1 cellular context compared by ENCODE assay signal in the genomic region with DNA sequence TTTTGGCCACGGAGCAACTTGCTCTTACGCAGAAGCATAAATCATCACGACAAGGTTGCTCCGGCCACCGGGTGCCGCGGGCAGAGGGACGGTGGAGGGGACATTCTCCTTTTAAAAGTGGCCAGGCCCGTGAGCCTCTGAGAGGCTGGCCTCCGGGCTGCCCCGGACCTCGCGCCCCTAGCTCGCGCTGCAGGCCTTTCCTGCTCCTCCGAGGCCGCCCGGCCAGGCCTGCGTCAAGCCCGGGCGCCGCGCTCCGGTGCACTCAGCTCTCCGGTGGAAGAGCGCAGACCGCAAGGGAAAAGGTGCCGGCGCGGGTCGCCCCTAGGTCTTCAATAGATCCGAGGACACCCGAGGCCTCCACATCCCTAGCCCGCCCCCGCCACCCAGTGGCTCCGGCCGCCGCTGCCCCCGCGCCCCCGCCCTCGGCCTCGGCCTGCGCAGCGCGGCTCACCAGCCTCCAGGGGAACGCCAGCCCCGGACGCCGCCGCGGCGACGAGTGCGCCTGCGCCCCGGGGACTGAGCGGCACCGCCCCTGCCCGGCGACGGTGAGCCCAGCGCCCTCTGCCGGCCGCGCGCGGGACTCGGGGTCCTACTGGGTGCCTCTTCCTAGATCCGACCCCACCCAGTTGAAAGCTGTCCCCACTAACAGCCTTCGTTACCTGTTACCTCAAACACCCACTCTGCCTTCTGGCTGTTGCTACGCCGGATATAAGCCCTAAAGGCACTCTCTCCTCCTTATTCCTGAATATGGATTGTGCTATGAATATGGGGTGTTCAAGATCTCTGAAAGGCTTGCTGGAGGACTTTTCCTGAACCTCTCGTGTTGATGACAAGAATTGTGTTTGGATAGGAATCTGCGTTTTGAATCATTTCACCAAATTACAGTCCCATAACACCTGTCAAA.
TF ChIP-seq lines count a peak whose summit lies in the region.

A gene (minus strand): TSS at position 500 of the 904 bp plus-strand sequence. CDS start 10,671 bp downstream, outside the sequence.

TF ChIP-seq in K562, 482 proteins besides CTCF, POLR2A, EP300 and RAD21 (continued from another document and continues in another):
- TF ChIP-seq, protein P1, sequence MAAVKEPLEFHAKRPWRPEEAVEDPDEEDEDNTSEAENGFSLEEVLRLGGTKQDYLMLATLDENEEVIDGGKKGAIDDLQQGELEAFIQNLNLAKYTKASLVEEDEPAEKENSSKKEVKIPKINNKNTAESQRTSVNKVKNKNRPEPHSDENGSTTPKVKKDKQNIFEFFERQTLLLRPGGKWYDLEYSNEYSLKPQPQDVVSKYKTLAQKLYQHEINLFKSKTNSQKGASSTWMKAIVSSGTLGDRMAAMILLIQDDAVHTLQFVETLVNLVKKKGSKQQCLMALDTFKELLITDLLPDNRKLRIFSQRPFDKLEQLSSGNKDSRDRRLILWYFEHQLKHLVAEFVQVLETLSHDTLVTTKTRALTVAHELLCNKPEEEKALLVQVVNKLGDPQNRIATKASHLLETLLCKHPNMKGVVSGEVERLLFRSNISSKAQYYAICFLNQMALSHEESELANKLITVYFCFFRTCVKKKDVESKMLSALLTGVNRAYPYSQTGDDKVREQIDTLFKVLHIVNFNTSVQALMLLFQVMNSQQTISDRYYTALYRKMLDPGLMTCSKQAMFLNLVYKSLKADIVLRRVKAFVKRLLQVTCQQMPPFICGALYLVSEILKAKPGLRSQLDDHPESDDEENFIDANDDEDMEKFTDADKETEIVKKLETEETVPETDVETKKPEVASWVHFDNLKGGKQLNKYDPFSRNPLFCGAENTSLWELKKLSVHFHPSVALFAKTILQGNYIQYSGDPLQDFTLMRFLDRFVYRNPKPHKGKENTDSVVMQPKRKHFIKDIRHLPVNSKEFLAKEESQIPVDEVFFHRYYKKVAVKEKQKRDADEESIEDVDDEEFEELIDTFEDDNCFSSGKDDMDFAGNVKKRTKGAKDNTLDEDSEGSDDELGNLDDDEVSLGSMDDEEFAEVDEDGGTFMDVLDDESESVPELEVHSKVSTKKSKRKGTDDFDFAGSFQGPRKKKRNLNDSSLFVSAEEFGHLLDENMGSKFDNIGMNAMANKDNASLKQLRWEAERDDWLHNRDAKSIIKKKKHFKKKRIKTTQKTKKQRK (IDR thresholded peaks at IDR 0.05; ENCODE audit: borderline replicate concordance, low read depth, low read length), result no peak
- TF ChIP-seq SRSF1 (IDR thresholded peaks at IDR 0.05; ENCODE audit: low read depth, low read length) (no peak), TGIF2 (CRISPR knock-in tag; IDR thresholded peaks at IDR 0.05) (no peak), TCF7 (IDR thresholded peaks at IDR 0.05; ENCODE audit: borderline replicate concordance) (no peak), EP400 (IDR thresholded peaks at IDR 0.05) (no peak), MXI1 (IDR thresholded peaks at IDR 0.05; ENCODE audit: low read depth, low read length) (no peak), TRIM24 (IDR thresholded peaks at IDR 0.05) (no peak), E2F3 (CRISPR knock-in tag; IDR thresholded peaks at IDR 0.05) (no peak), GABPA (tag; conservative IDR thresholded peaks at IDR 0.05; ENCODE audit: low read depth) (no peak), KLF13 (tag; IDR thresholded peaks at IDR 0.05; ENCODE audit: borderline replicate concordance, low read depth) (0 out of 2 replicates have a peak, but pooled peaks have one; percentile 39), TCFL5 (CRISPR knock-in tag; conservative IDR thresholded peaks at IDR 0.05) (no peak), RBFOX2 (IDR thresholded peaks at IDR 0.05; ENCODE audit: low read depth, low read length) (peak; percentile 72), FOXK1 (CRISPR knock-in tag; IDR thresholded peaks at IDR 0.05; ENCODE audit: borderline replicate concordance) (no peak), MAZ (CRISPR knock-in tag; conservative IDR thresholded peaks at IDR 0.05 in 1 of 2, IDR thresholded peaks at IDR 0.05 in 1 of 2) (peak in 1 of 2 experiments; percentile 86; a peak in 2 of 4 replicates), ZC3H8 (IDR thresholded peaks at IDR 0.05) (no peak), ZNF184 (CRISPR knock-in tag; IDR thresholded peaks at IDR 0.05) (no peak), ETV6 (IDR thresholded peaks at IDR 0.05; ENCODE audit: borderline replicate concordance in 1 of 2, low read depth in 2 of 2, low read length in 1 of 2) (no peak), ETV6 (CRISPR knock-in tag; IDR thresholded peaks at IDR 0.05; ENCODE audit: borderline replicate concordance) (no peak), RBM25 (IDR thresholded peaks at IDR 0.05; ENCODE audit: low read depth, low read length, severe bottlenecking) (peak; percentile 6), PHF21A (IDR thresholded peaks at IDR 0.05; ENCODE audit: borderline replicate concordance, low read depth) (no peak), ZNF347 (CRISPR knock-in tag; IDR thresholded peaks at IDR 0.05; ENCODE audit: low read depth) (no peak), ETS2 (tag; IDR thresholded peaks at IDR 0.05; ENCODE audit: borderline replicate concordance, poor library complexity, severe bottlenecking) (no peak), NCOA1 (IDR thresholded peaks at IDR 0.05; ENCODE audit: low read depth) (no peak), MTA3 (IDR thresholded peaks at IDR 0.05; ENCODE audit: borderline replicate concordance) (peak; percentile 35), NR2C2 (CRISPR knock-in tag; IDR thresholded peaks at IDR 0.05) (no peak), NR2C2 (tag; IDR thresholded peaks at IDR 0.05) (peak; percentile 35; the same call in 1 of the 2 replicates), CEBPG (CRISPR knock-in tag; IDR thresholded peaks at IDR 0.05) (no peak), CEBPG (tag; conservative IDR thresholded peaks at IDR 0.05 in 1 of 2, IDR thresholded peaks at IDR 0.05 in 1 of 2) (no peak), SMAD1 (IDR thresholded peaks at IDR 0.05; ENCODE audit: low read depth, low read length, partially characterized antibody) (no peak), ZNF668 (CRISPR knock-in tag; IDR thresholded peaks at IDR 0.05) (no peak), IFI16 (CRISPR knock-in tag; IDR thresholded peaks at IDR 0.05) (no peak), COPS2 (conservative IDR thresholded peaks at IDR 0.05) (no peak), BRCA1 (IDR thresholded peaks at IDR 0.05) (no peak), BRCA1 (CRISPR knock-in tag; IDR thresholded peaks at IDR 0.05) (no peak), RBM22 (IDR thresholded peaks at IDR 0.05; ENCODE audit: low read depth, low read length, poor library complexity, severe bottlenecking) (peak; percentile 46), RAD51 (IDR thresholded peaks at IDR 0.05; ENCODE audit: borderline replicate concordance, low read depth) (no peak), NFIX (CRISPR knock-in tag; IDR thresholded peaks at IDR 0.05; ENCODE audit: low read depth) (no peak), SMARCE1 (IDR thresholded peaks at IDR 0.05) (no peak), ZNF41 (CRISPR knock-in tag; conservative IDR thresholded peaks at IDR 0.05) (no peak), SMARCA4 (IDR thresholded peaks at IDR 0.05) (no peak; the same call in 1 of the 2 replicates)
- TF ChIP-seq, protein P2, sequence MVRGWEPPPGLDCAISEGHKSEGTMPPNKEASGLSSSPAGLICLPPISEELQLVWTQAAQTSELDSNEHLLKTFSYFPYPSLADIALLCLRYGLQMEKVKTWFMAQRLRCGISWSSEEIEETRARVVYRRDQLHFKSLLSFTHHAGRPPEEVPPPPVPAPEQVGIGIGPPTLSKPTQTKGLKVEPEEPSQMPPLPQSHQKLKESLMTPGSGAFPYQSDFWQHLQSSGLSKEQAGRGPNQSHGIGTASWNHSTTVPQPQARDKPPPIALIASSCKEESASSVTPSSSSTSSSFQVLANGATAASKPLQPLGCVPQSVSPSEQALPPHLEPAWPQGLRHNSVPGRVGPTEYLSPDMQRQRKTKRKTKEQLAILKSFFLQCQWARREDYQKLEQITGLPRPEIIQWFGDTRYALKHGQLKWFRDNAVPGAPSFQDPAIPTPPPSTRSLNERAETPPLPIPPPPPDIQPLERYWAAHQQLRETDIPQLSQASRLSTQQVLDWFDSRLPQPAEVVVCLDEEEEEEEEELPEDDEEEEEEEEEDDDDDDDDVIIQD (CRISPR knock-in tag; IDR thresholded peaks at IDR 0.05), result no peak
- TF ChIP-seq, protein P3, sequence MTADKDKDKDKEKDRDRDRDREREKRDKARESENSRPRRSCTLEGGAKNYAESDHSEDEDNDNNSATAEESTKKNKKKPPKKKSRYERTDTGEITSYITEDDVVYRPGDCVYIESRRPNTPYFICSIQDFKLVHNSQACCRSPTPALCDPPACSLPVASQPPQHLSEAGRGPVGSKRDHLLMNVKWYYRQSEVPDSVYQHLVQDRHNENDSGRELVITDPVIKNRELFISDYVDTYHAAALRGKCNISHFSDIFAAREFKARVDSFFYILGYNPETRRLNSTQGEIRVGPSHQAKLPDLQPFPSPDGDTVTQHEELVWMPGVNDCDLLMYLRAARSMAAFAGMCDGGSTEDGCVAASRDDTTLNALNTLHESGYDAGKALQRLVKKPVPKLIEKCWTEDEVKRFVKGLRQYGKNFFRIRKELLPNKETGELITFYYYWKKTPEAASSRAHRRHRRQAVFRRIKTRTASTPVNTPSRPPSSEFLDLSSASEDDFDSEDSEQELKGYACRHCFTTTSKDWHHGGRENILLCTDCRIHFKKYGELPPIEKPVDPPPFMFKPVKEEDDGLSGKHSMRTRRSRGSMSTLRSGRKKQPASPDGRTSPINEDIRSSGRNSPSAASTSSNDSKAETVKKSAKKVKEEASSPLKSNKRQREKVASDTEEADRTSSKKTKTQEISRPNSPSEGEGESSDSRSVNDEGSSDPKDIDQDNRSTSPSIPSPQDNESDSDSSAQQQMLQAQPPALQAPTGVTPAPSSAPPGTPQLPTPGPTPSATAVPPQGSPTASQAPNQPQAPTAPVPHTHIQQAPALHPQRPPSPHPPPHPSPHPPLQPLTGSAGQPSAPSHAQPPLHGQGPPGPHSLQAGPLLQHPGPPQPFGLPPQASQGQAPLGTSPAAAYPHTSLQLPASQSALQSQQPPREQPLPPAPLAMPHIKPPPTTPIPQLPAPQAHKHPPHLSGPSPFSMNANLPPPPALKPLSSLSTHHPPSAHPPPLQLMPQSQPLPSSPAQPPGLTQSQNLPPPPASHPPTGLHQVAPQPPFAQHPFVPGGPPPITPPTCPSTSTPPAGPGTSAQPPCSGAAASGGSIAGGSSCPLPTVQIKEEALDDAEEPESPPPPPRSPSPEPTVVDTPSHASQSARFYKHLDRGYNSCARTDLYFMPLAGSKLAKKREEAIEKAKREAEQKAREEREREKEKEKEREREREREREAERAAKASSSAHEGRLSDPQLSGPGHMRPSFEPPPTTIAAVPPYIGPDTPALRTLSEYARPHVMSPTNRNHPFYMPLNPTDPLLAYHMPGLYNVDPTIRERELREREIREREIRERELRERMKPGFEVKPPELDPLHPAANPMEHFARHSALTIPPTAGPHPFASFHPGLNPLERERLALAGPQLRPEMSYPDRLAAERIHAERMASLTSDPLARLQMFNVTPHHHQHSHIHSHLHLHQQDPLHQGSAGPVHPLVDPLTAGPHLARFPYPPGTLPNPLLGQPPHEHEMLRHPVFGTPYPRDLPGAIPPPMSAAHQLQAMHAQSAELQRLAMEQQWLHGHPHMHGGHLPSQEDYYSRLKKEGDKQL (CRISPR knock-in tag; IDR thresholded peaks at IDR 0.05; ENCODE audit: borderline replicate concordance), result no peak
- TF ChIP-seq, protein P4, sequence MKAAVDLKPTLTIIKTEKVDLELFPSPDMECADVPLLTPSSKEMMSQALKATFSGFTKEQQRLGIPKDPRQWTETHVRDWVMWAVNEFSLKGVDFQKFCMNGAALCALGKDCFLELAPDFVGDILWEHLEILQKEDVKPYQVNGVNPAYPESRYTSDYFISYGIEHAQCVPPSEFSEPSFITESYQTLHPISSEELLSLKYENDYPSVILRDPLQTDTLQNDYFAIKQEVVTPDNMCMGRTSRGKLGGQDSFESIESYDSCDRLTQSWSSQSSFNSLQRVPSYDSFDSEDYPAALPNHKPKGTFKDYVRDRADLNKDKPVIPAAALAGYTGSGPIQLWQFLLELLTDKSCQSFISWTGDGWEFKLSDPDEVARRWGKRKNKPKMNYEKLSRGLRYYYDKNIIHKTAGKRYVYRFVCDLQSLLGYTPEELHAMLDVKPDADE (conservative IDR thresholded peaks at IDR 0.05; ENCODE audit: control insufficient read depth, low read depth, low read length), result no peak; the same call in 1 of the 2 replicates
- TF ChIP-seq, protein P5, sequence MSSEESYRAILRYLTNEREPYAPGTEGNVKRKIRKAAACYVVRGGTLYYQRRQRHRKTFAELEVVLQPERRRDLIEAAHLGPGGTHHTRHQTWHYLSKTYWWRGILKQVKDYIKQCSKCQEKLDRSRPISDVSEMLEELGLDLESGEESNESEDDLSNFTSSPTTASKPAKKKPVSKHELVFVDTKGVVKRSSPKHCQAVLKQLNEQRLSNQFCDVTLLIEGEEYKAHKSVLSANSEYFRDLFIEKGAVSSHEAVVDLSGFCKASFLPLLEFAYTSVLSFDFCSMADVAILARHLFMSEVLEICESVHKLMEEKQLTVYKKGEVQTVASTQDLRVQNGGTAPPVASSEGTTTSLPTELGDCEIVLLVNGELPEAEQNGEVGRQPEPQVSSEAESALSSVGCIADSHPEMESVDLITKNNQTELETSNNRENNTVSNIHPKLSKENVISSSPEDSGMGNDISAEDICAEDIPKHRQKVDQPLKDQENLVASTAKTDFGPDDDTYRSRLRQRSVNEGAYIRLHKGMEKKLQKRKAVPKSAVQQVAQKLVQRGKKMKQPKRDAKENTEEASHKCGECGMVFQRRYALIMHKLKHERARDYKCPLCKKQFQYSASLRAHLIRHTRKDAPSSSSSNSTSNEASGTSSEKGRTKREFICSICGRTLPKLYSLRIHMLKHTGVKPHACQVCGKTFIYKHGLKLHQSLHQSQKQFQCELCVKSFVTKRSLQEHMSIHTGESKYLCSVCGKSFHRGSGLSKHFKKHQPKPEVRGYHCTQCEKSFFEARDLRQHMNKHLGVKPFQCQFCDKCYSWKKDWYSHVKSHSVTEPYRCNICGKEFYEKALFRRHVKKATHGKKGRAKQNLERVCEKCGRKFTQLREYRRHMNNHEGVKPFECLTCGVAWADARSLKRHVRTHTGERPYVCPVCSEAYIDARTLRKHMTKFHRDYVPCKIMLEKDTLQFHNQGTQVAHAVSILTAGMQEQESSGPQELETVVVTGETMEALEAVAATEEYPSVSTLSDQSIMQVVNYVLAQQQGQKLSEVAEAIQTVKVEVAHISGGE (CRISPR knock-in tag; IDR thresholded peaks at IDR 0.05), result peak in 1 of 3 experiments; percentile 56; a peak in 2 of 6 replicates
- TF ChIP-seq, protein P6, sequence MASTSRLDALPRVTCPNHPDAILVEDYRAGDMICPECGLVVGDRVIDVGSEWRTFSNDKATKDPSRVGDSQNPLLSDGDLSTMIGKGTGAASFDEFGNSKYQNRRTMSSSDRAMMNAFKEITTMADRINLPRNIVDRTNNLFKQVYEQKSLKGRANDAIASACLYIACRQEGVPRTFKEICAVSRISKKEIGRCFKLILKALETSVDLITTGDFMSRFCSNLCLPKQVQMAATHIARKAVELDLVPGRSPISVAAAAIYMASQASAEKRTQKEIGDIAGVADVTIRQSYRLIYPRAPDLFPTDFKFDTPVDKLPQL (IDR thresholded peaks at IDR 0.05; ENCODE audit: extremely low read depth, insufficient read length), result no peak
- TF ChIP-seq, protein P7, sequence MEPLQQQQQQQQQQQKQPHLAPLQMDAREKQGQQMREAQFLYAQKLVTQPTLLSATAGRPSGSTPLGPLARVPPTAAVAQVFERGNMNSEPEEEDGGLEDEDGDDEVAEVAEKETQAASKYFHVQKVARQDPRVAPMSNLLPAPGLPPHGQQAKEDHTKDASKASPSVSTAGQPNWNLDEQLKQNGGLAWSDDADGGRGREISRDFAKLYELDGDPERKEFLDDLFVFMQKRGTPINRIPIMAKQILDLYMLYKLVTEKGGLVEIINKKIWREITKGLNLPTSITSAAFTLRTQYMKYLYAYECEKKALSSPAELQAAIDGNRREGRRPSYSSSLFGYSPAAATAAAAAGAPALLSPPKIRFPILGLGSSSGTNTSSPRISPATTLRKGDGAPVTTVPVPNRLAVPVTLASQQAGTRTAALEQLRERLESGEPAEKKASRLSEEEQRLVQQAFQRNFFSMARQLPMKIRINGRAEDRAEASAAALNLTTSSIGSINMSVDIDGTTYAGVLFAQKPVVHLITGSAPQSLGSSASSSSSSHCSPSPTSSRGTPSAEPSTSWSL (CRISPR knock-in tag; IDR thresholded peaks at IDR 0.05; ENCODE audit: borderline replicate concordance), result no peak
